ENCODE assay signal across 14 cellular contexts in genomic region chr3:21216598-21216997, GRCh38.
A peak's percentile ranks its signal among the peaks of the same experiment; 100 is the strongest.
DNase-seq lines count a peak whose midpoint lies in the region; ATAC-seq, FAIRE-seq and TF ChIP-seq lines count a peak whose summit lies in the region.
"Had no signal": no experiment of that assay in that cellular context is flagged by ENCODE, and none has a peak within 500 bp of the region (broad histone marks: within the 10 kb centered on the region; RNA-seq: fewer than 3 reads in every experiment).

No MANE protein-coding gene starts in this region.

- no peaks in the 10 kb centered on the region for H3K9me3 ChIP-seq in IMR-90 (ENCODE audit: control insufficient read depth, insufficient read depth, low read length)
- no peaks in the 10 kb centered on the region; the same call in 1 of the 2 replicates for H3K9me3 ChIP-seq in K562 (replicated peaks; ENCODE audit: control insufficient read depth, insufficient read depth, low read depth, low read length)
- H3K9me3 ChIP-seq in liver (ENCODE audit: control insufficient read depth in 4 of 4, low read length in 3 of 4) = peaks cover 0 to 3% (median 0%) of the 10 kb centered on the region in 4 donors

- TF ChIP-seq EP300 in K562 (IDR thresholded peaks at IDR 0.05; ENCODE audit: low read length) = no peak

- DNase-seq in DMS53 treated with DMSO at 0.1 percent for 48 hours (lab: John Stamatoyannopoulos, UW; ENCODE audit: unreplicated experiment) (peak; percentile 0), IMR-90 (no peak), K562 (ENCODE audit: extremely low read depth in 1 of 4, low spot score in 3 of 4) (peak in 2 of 4 experiments; percentile 12 to 17), NCI-H774 (lab: John Stamatoyannopoulos, UW) (no peak), anterior cingulate cortex (lab: John Stamatoyannopoulos, UW) (no peak)
- DNase-seq: activated T-cell treated with anti-CD3 and anti-CD28 coated beads, Interleukin-2, amount 50 U/mL, for 48 hours; hypothalamus; naive B cell; NCI-H524 treated with DMSO at 0.1 percent for 48 hours; T-helper 9 cell had no signal

- 0 out of 2 replicates have a peak, but pooled peaks have one; percentile 5 for TF ChIP-seq CTCF in IMR-90 (conservative IDR thresholded peaks at IDR 0.05; ENCODE audit: low read depth, low read length)
- peak in 2 of 3 experiments; percentile 18 to 26; a peak in 2 of 6 replicates for TF ChIP-seq CTCF in K562 (IDR thresholded peaks at IDR 0.05 in 2 of 3, conservative IDR thresholded peaks at IDR 0.05 in 1 of 3; ENCODE audit: insufficient read depth in 2 of 3, low read depth in 1 of 3, low read length in 3 of 3)
- peak; percentile 18 for TF ChIP-seq CTCF in liver (IDR thresholded peaks at IDR 0.05; ENCODE audit: low read depth, low read length, missing input control)

- H3K23ac ChIP-seq in IMR-90 (ENCODE audit: low read depth, low read length) = no peak overlapping the region

- H2AFZ ChIP-seq in IMR-90 (replicated peaks; ENCODE audit: low read length, poor library complexity) (no peak overlapping the region), K562 (ENCODE audit: low read depth, low read length) (no peak overlapping the region)

- H2BK5ac ChIP-seq in IMR-90 (ENCODE audit: low read depth, low read length, poor library complexity, severe bottlenecking) = no peak overlapping the region

- no peaks in the 10 kb centered on the region for H3K27me3 ChIP-seq in IMR-90 (ENCODE audit: control insufficient read depth, insufficient read depth, low read length)
- H3K27me3 ChIP-seq in K562 (ENCODE audit: control insufficient read depth in 2 of 2, insufficient read depth in 2 of 2, low read length in 2 of 2) = no peaks in the 10 kb centered on the region
- H3K27me3 ChIP-seq in liver (ENCODE audit: control insufficient read depth in 4 of 4, insufficient read depth in 4 of 4, low read length in 3 of 4) = no peaks in the 10 kb centered on the region

- TF ChIP-seq RAD21 in IMR-90 (IDR thresholded peaks at IDR 0.05; ENCODE audit: low read length) (no peak), K562 (CRISPR knock-in tag; conservative IDR thresholded peaks at IDR 0.05 in 1 of 2, IDR thresholded peaks at IDR 0.05 in 1 of 2) (peak in 1 of 2 experiments; percentile 59; a peak in 2 of 4 replicates), liver (IDR thresholded peaks at IDR 0.05) (peak; percentile 12 to 50)

- H3K27ac ChIP-seq in IMR-90 (ENCODE audit: insufficient read depth, low read length) (no peak overlapping the region), K562 (ENCODE audit: extremely low read depth, low read depth, low read length) (no peak overlapping the region), liver (ENCODE audit: low read depth in 1 of 2, low read length in 2 of 2) (no peak overlapping the region)

- H3K56ac ChIP-seq in IMR-90 (ENCODE audit: extremely low read depth, insufficient read depth, low read length) = no peak overlapping the region

- H4K20me1 ChIP-seq in IMR-90 (ENCODE audit: insufficient read depth, low read length) (no peaks in the 10 kb centered on the region), K562 (replicated peaks; ENCODE audit: control insufficient read depth, insufficient read depth, low read length) (no peaks in the 10 kb centered on the region)

- H2AK9ac ChIP-seq in IMR-90 (replicated peaks; ENCODE audit: low read depth, low read length, poor library complexity) = no peak overlapping the region

- no peak overlapping the region for H3K14ac ChIP-seq in IMR-90 (replicated peaks; ENCODE audit: low read depth, low read length)

- no peak overlapping the region for H2BK120ac ChIP-seq in IMR-90 (ENCODE audit: low read depth, low read length)

- POLR2A ChIA-PET in IMR-90 (lab: Charles Lee; ENCODE audit: unreplicated experiment) = no interaction called here
- POLR2A ChIA-PET in K562 (lab: Yijun Ruan, JAX) = no interaction called here

- H4K5ac ChIP-seq in IMR-90 (ENCODE audit: low read depth, low read length) = no peak overlapping the region

- no peak overlapping the region for H4K8ac ChIP-seq in IMR-90 (ENCODE audit: low read depth in 2 of 2, low read length in 2 of 2)

- in situ Hi-C loops in IMR-90 (cut with MboI; ENCODE audit: low sequenced_read_pairs) = no loop called here
- in situ Hi-C loops in K562 (cut with MboI) = no loop called here

- H3K9me1 ChIP-seq in IMR-90 (ENCODE audit: insufficient read depth, low read length) (no peaks in the 10 kb centered on the region), K562 (ENCODE audit: control insufficient read depth, insufficient read depth, low read length) (no peaks in the 10 kb centered on the region)

- H3K4me3 ChIP-seq in IMR-90 (ENCODE audit: insufficient read depth, low read depth, low read length) (no peak overlapping the region), K562 (no peak overlapping the region), liver (ENCODE audit: low read depth in 1 of 3, low read length in 3 of 3) (no peak overlapping the region)

- 33% methylated on average over 1 of the region's 1 CpG; no CpG with 5 or more reads in 1 of the 2 experiments for WGBS in IMR-90 (ENCODE audit: extremely low coverage in 2 of 2, insufficient read length in 1 of 2), 2 experiments
- no CpG with 5 or more reads among the region's 1 CpG for WGBS in K562 (ENCODE audit: insufficient coverage, low coverage, missing lambda C conversion rate)
- WGBS in liver = 40% methylated on average over 1 of the region's 1 CpG

- no peak overlapping the region for H2BK20ac ChIP-seq in IMR-90 (ENCODE audit: low read depth, low read length)

- H3K9ac ChIP-seq in IMR-90 (ENCODE audit: low read depth, low read length) (no peak overlapping the region), K562 (ENCODE audit: insufficient read depth in 1 of 2, low read depth in 2 of 2, low read length in 2 of 2) (no peak overlapping the region), liver (ENCODE audit: low read depth in 1 of 2, low read length in 2 of 2) (no peak overlapping the region)

- no peak overlapping the region for H4K91ac ChIP-seq in IMR-90 (ENCODE audit: insufficient read depth, low read depth, low read length)

- no peak overlapping the region for H3K4ac ChIP-seq in IMR-90 (ENCODE audit: low read depth, low read length)

- H3K36me3 ChIP-seq in IMR-90 (ENCODE audit: control insufficient read depth, insufficient read depth, low read length) = no peaks in the 10 kb centered on the region
- no peaks in the 10 kb centered on the region for H3K36me3 ChIP-seq in K562 (ENCODE audit: control insufficient read depth, insufficient read depth, low read length)
- H3K36me3 ChIP-seq in liver (ENCODE audit: control insufficient read depth in 4 of 4, insufficient read depth in 3 of 4, low read depth in 1 of 4, low read length in 3 of 4) = no peaks in the 10 kb centered on the region

- CTCF ChIA-PET in IMR-90 (lab: Yijun Ruan, JAX) = no interaction called here
- CTCF ChIA-PET in K562 (lab: Yijun Ruan, JAX; ENCODE audit: low intra/inter-chr PET ratio) = no interaction called here

- intact Hi-C loops in IMR-90 (cut with micrococcal nuclease) (no loop called here), K562 (cut with micrococcal nuclease) (no loop called here)

- BruUV-seq in IMR-90 (replicated peaks; lab: Mats Ljungman, UMichigan) = no TSS peak
- BruUV-seq in K562 (replicated peaks; lab: Mats Ljungman, UMichigan) = no TSS peak

- H3K79me2 ChIP-seq in K562 (ENCODE audit: control insufficient read depth, insufficient read depth, low read length) = no peaks in the 10 kb centered on the region

- no peaks in the 10 kb centered on the region for H3K4me1 ChIP-seq in IMR-90 (ENCODE audit: control insufficient read depth, insufficient read depth, low read length)
- no peaks in the 10 kb centered on the region for H3K4me1 ChIP-seq in K562 (replicated peaks in 1 of 2; ENCODE audit: control insufficient read depth in 2 of 2, insufficient read depth in 2 of 2, low read length in 2 of 2)
- no peaks in the 10 kb centered on the region for H3K4me1 ChIP-seq in liver (ENCODE audit: control insufficient read depth in 4 of 4, insufficient read depth in 4 of 4, low read length in 3 of 4)

- no peaks in the 10 kb centered on the region for H3K79me1 ChIP-seq in IMR-90 (ENCODE audit: low read depth in 1 of 2, low read length in 2 of 2)

- no peak overlapping the region for H2BK15ac ChIP-seq in IMR-90 (ENCODE audit: low read depth, low read length)

- ATAC-seq in IMR-90 (ENCODE audit: low read depth) (no peak), K562 (0 out of 3 replicates have a peak, but pooled peaks have one; percentile 44), HG03378 (IDR thresholded peaks at IDR 0.05; ENCODE audit: unreplicated experiment) (no peak), HG03097 (IDR thresholded peaks at IDR 0.05; ENCODE audit: low FRiP score, unreplicated experiment) (no peak)

- H3K18ac ChIP-seq in IMR-90 (ENCODE audit: low read depth, low read length) = no peak overlapping the region

- H2AK5ac ChIP-seq in IMR-90 (ENCODE audit: low read depth, low read length) = no peak overlapping the region

- no peak for FAIRE-seq in K562 (lab: Jason Lieb, UNC)
- FAIRE-seq: HTR-8/SVneo had no signal

- H3K4me2 ChIP-seq in IMR-90 (ENCODE audit: low read depth, low read length) (no peak overlapping the region), K562 (ENCODE audit: insufficient read depth, low read length) (no peak overlapping the region)

- TF ChIP-seq POLR2A in IMR-90 (IDR thresholded peaks at IDR 0.05; ENCODE audit: low read depth, low read length) (no peak), K562 (conservative IDR thresholded peaks at IDR 0.05) (no peak)

- dilution Hi-C loops in IMR-90 (cut with HindIII; ENCODE audit: low sequenced_read_pairs, unreplicated experiment) = no loop called here

TF ChIP-seq in IMR-90, 13 proteins besides CTCF, POLR2A, EP300 and RAD21:
- TF ChIP-seq BHLHE40 (IDR thresholded peaks at IDR 0.05; ENCODE audit: low read depth, low read length) (no peak), MAZ (IDR thresholded peaks at IDR 0.05; ENCODE audit: borderline replicate concordance, low read depth, low read length) (no peak)

TF ChIP-seq in K562, 482 proteins besides CTCF, POLR2A, EP300 and RAD21 (continues in another document):
- TF ChIP-seq SMAD1 (IDR thresholded peaks at IDR 0.05; ENCODE audit: low read depth, low read length, partially characterized antibody) (no peak), RBM17 (IDR thresholded peaks at IDR 0.05; ENCODE audit: borderline replicate concordance, low read depth, low read length) (no peak), PURB (CRISPR knock-in tag; IDR thresholded peaks at IDR 0.05; ENCODE audit: low read depth) (no peak), NCOA2 (IDR thresholded peaks at IDR 0.05; ENCODE audit: partially characterized antibody in 2 of 2) (no peak), PCBP2 (IDR thresholded peaks at IDR 0.05; ENCODE audit: low read depth, low read length, poor library complexity, severe bottlenecking) (no peak), ELF1 (tag; IDR thresholded peaks at IDR 0.05) (no peak)

TF ChIP-seq in liver, 16 proteins besides CTCF, POLR2A, EP300 and RAD21:
- no peak for TF ChIP-seq HNF4G (IDR thresholded peaks at IDR 0.05)
- TF ChIP-seq TAF1 (conservative IDR thresholded peaks at IDR 0.05) = no peak
TF ChIP-seq in liver: peak in this region for 0.
